8 cellular contexts compared by ENCODE assay signal in the genomic region with DNA sequence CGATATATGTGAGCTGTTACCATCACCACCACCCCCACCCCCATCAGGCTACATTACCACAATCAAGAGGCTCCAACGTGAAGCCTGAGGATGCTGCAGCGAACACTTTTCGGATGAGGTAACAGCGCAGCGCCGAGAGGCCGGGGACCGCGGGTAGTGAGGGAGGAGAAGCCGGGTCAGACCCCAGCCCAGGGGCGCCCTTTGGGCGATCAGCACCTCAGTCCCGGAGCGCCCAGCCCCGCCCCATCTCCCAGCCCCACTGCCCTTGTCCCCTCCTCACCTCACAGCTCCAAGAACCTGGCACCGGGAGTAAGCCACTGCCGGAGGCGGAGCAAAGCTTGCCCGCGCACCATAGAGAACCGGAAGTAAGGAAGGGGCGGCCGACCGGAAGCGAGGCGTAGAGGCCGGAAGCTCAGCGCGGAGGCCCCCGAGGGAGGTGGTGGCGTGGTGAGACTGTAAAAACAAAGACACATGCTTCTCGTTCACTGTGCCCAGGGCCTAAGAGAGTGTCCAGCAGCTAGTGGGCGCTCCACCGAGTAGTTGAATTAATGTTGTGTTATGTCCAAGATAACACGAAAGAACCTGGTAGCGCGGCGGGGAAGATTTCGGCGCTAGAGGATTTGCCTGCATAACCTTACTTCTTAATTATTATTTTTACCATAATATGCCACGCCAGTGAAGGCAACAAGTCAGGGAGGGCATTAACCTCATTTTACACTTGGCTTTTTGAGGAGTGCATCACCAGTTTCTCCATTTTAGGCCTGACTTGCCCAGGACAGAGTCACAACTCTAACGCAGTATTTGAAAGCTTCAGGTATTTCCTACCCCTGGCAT.
DNase-seq lines count a peak whose midpoint lies in the region; ATAC-seq lines count a peak whose summit lies in the region.

A gene (minus strand): TSS at position 367 of the 834 bp plus-strand sequence. CDS start 4,610 bp downstream, outside the sequence.

- peak; percentile 96 for ATAC-seq in GM19025 (IDR thresholded peaks at IDR 0.05; ENCODE audit: low read depth, unreplicated experiment)
- peak; percentile 91 for ATAC-seq in HG03342 (IDR thresholded peaks at IDR 0.05; ENCODE audit: unreplicated experiment)

- DNase-seq in AG20443 (ENCODE audit: low spot score) (peak; percentile 98), NCI-H345 treated with DMSO at 0.1 percent for 48 hours (lab: John Stamatoyannopoulos, UW; ENCODE audit: unreplicated experiment) (peak; percentile 75), inferior parietal cortex (ENCODE audit: extremely low spot score) (peak; percentile 96)
- DNase-seq in activated CD4-positive, CD25-positive, alpha-beta regulatory T cell (lab: John Stamatoyannopoulos, UW): peak; percentile 77 to 85 (median 81)
- peak; percentile 84 for DNase-seq in central memory CD4-positive, alpha-beta T cell
- peak; percentile 82 to 87 for DNase-seq in stimulated activated CD4-positive, alpha-beta T cell treated with anti-CD3 and anti-CD28 coated beads, Interleukin-12 subunit alpha, Interleukin-12 subunit beta, amount 100 ng/mL, for 24 hours (ENCODE audit: low read depth in 2 of 2)

Comparison
In these comparisons a context has a peak if more than half of its experiments do, and no peak if none do; other contexts are left out.
1. Peak in every context shown above with its lines: DNase-seq and ATAC-seq.